Comparison of ENCODE assay signal across 1 cellular context in the genomic region with DNA sequence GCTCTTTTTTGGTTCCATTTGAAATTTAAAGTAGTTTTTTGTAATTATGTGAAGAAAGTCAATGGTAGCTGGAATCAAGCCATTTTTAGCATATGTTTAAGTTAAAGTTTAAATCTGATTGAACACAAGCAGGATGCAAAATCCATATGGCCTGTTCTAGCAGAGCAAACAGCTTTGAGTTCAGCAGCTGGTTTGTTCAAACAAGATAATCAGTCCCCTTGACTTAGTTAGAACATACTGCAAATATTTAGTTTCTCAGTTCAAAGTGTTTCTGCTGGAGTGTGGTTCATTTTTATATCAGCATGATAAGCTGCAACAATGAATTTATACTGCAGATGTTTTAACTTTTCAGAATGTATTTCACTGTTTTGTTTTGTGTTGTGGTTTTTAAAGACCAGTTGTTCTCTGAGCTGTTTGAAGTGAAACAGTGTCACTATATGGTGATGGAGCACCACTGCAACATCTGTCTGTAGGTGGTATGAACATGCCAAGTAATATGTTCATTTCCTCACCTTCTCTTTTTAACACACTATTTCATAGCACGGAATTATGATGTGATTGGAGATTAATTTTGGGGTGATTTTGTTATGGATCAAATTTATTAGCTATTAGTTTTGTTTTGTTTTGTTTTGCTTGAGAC.
A peak's percentile ranks its signal among the peaks of the same experiment; 100 is the strongest.
TF ChIP-seq lines count a peak whose summit lies in the region.

No MANE protein-coding gene starts in this region.

TF ChIP-seq in HepG2, 621 proteins besides CTCF, POLR2A, EP300 and RAD21 (continued from another document and continues in another):
- TF ChIP-seq ZNF766 (CRISPR knock-in tag; IDR thresholded peaks at IDR 0.05; ENCODE audit: borderline replicate concordance) (no peak), ZFX (CRISPR knock-in tag; IDR thresholded peaks at IDR 0.05; ENCODE audit: low read depth) (no peak), HDAC2 (CRISPR knock-in tag; IDR thresholded peaks at IDR 0.05) (peak; percentile 87), NR2F6 (IDR thresholded peaks at IDR 0.05) (0 out of 2 replicates have a peak, but pooled peaks have one; percentile 23), NR2F6 (CRISPR knock-in tag; IDR thresholded peaks at IDR 0.05) (peak; percentile 23; the same call in 1 of the 2 replicates), ZNF616 (CRISPR knock-in tag; IDR thresholded peaks at IDR 0.05; ENCODE audit: low read depth) (no peak), JUND (CRISPR knock-in tag; IDR thresholded peaks at IDR 0.05) (no peak), HDAC6 (IDR thresholded peaks at IDR 0.05; ENCODE audit: low read depth, low read length) (no peak), ZMAT3 (CRISPR knock-in tag; conservative IDR thresholded peaks at IDR 0.05) (no peak), PPARG (CRISPR knock-in tag; conservative IDR thresholded peaks at IDR 0.05) (peak; percentile 84), FOXJ3 (CRISPR knock-in tag; IDR thresholded peaks at IDR 0.05; ENCODE audit: borderline replicate concordance) (peak; percentile 83; the same call in 1 of the 2 replicates), ZFYVE20 (CRISPR knock-in tag; IDR thresholded peaks at IDR 0.05; ENCODE audit: borderline replicate concordance, low read depth) (no peak), ZSCAN29 (CRISPR knock-in tag; conservative IDR thresholded peaks at IDR 0.05) (0 out of 2 replicates have a peak, but pooled peaks have one; percentile 53), ZBTB20 (CRISPR knock-in tag; IDR thresholded peaks at IDR 0.05; ENCODE audit: borderline replicate concordance, low read depth) (peak; percentile 100), ZNF30 (CRISPR knock-in tag; IDR thresholded peaks at IDR 0.05) (no peak), ZNF484 (CRISPR knock-in tag; IDR thresholded peaks at IDR 0.05; ENCODE audit: borderline replicate concordance, low read depth) (no peak), ZNF605 (CRISPR knock-in tag; IDR thresholded peaks at IDR 0.05) (no peak), NR3C1 (CRISPR knock-in tag; IDR thresholded peaks at IDR 0.05) (no peak), ZNF12 (CRISPR knock-in tag; IDR thresholded peaks at IDR 0.05) (no peak), SOX13 (IDR thresholded peaks at IDR 0.05) (no peak), SOX13 (CRISPR knock-in tag; conservative IDR thresholded peaks at IDR 0.05 in 1 of 2, IDR thresholded peaks at IDR 0.05 in 1 of 2) (peak in 1 of 2 experiments; percentile 83; a peak in 2 of 4 replicates), ZSCAN9 (CRISPR knock-in tag; IDR thresholded peaks at IDR 0.05; ENCODE audit: borderline replicate concordance) (no peak), KMT2B (CRISPR knock-in tag; IDR thresholded peaks at IDR 0.05) (no peak)
- TF ChIP-seq, protein P1, sequence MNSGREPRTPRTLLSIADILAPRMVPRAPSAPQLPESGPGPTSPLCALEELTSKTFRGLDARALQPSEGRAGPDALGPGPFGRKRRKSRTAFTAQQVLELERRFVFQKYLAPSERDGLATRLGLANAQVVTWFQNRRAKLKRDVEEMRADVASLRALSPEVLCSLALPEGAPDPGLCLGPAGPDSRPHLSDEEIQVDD (CRISPR knock-in tag; IDR thresholded peaks at IDR 0.05; ENCODE audit: borderline replicate concordance): no peak
- TF ChIP-seq, protein P2, sequence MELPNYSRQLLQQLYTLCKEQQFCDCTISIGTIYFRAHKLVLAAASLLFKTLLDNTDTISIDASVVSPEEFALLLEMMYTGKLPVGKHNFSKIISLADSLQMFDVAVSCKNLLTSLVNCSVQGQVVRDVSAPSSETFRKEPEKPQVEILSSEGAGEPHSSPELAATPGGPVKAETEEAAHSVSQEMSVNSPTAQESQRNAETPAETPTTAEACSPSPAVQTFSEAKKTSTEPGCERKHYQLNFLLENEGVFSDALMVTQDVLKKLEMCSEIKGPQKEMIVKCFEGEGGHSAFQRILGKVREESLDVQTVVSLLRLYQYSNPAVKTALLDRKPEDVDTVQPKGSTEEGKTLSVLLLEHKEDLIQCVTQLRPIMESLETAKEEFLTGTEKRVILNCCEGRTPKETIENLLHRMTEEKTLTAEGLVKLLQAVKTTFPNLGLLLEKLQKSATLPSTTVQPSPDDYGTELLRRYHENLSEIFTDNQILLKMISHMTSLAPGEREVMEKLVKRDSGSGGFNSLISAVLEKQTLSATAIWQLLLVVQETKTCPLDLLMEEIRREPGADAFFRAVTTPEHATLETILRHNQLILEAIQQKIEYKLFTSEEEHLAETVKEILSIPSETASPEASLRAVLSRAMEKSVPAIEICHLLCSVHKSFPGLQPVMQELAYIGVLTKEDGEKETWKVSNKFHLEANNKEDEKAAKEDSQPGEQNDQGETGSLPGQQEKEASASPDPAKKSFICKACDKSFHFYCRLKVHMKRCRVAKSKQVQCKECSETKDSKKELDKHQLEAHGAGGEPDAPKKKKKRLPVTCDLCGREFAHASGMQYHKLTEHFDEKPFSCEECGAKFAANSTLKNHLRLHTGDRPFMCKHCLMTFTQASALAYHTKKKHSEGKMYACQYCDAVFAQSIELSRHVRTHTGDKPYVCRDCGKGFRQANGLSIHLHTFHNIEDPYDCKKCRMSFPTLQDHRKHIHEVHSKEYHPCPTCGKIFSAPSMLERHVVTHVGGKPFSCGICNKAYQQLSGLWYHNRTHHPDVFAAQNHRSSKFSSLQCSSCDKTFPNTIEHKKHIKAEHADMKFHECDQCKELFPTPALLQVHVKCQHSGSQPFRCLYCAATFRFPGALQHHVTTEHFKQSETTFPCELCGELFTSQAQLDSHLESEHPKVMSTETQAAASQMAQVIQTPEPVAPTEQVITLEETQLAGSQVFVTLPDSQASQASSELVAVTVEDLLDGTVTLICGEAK (IDR thresholded peaks at IDR 0.05): no peak
- TF ChIP-seq, protein P2 (CRISPR knock-in tag; IDR thresholded peaks at IDR 0.05): no peak
- TF ChIP-seq, protein P3, sequence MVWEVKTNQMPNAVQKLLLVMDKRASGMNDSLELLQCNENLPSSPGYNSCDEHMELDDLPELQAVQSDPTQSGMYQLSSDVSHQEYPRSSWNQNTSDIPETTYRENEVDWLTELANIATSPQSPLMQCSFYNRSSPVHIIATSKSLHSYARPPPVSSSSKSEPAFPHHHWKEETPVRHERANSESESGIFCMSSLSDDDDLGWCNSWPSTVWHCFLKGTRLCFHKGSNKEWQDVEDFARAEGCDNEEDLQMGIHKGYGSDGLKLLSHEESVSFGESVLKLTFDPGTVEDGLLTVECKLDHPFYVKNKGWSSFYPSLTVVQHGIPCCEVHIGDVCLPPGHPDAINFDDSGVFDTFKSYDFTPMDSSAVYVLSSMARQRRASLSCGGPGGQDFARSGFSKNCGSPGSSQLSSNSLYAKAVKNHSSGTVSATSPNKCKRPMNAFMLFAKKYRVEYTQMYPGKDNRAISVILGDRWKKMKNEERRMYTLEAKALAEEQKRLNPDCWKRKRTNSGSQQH (CRISPR knock-in tag; IDR thresholded peaks at IDR 0.05; ENCODE audit: low read depth): no peak
- TF ChIP-seq, protein P4, sequence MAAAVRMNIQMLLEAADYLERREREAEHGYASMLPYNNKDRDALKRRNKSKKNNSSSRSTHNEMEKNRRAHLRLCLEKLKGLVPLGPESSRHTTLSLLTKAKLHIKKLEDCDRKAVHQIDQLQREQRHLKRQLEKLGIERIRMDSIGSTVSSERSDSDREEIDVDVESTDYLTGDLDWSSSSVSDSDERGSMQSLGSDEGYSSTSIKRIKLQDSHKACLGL (CRISPR knock-in tag; IDR thresholded peaks at IDR 0.05): no peak
- TF ChIP-seq, protein P5, sequence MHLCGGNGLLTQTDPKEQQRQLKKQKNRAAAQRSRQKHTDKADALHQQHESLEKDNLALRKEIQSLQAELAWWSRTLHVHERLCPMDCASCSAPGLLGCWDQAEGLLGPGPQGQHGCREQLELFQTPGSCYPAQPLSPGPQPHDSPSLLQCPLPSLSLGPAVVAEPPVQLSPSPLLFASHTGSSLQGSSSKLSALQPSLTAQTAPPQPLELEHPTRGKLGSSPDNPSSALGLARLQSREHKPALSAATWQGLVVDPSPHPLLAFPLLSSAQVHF (CRISPR knock-in tag; IDR thresholded peaks at IDR 0.05): no peak
- TF ChIP-seq, protein P6, sequence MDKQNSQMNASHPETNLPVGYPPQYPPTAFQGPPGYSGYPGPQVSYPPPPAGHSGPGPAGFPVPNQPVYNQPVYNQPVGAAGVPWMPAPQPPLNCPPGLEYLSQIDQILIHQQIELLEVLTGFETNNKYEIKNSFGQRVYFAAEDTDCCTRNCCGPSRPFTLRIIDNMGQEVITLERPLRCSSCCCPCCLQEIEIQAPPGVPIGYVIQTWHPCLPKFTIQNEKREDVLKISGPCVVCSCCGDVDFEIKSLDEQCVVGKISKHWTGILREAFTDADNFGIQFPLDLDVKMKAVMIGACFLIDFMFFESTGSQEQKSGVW (CRISPR knock-in tag; IDR thresholded peaks at IDR 0.05; ENCODE audit: borderline replicate concordance): no peak
- TF ChIP-seq, protein P7, sequence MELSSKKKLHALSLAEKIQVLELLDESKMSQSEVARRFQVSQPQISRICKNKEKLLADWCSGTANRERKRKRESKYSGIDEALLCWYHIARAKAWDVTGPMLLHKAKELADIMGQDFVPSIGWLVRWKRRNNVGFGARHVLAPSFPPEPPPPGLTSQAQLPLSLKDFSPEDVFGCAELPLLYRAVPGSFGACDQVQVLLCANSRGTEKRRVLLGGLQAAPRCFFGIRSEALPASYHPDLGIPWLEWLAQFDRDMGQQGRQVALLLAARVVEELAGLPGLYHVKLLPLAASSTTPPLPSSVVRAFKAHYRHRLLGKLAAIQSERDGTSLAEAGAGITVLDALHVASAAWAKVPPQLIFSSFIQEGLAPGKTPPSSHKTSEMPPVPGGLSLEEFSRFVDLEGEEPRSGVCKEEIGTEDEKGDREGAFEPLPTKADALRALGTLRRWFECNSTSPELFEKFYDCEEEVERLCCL (CRISPR knock-in tag; IDR thresholded peaks at IDR 0.05; ENCODE audit: borderline replicate concordance): no peak
- TF ChIP-seq, protein P8, sequence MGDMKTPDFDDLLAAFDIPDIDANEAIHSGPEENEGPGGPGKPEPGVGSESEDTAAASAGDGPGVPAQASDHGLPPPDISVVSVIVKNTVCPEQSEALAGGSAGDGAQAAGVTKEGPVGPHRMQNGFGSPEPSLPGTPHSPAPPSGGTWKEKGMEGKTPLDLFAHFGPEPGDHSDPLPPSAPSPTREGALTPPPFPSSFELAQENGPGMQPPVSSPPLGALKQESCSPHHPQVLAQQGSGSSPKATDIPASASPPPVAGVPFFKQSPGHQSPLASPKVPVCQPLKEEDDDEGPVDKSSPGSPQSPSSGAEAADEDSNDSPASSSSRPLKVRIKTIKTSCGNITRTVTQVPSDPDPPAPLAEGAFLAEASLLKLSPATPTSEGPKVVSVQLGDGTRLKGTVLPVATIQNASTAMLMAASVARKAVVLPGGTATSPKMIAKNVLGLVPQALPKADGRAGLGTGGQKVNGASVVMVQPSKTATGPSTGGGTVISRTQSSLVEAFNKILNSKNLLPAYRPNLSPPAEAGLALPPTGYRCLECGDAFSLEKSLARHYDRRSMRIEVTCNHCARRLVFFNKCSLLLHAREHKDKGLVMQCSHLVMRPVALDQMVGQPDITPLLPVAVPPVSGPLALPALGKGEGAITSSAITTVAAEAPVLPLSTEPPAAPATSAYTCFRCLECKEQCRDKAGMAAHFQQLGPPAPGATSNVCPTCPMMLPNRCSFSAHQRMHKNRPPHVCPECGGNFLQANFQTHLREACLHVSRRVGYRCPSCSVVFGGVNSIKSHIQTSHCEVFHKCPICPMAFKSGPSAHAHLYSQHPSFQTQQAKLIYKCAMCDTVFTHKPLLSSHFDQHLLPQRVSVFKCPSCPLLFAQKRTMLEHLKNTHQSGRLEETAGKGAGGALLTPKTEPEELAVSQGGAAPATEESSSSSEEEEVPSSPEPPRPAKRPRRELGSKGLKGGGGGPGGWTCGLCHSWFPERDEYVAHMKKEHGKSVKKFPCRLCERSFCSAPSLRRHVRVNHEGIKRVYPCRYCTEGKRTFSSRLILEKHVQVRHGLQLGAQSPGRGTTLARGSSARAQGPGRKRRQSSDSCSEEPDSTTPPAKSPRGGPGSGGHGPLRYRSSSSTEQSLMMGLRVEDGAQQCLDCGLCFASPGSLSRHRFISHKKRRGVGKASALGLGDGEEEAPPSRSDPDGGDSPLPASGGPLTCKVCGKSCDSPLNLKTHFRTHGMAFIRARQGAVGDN (CRISPR knock-in tag; IDR thresholded peaks at IDR 0.05): no peak
- TF ChIP-seq, protein P9, sequence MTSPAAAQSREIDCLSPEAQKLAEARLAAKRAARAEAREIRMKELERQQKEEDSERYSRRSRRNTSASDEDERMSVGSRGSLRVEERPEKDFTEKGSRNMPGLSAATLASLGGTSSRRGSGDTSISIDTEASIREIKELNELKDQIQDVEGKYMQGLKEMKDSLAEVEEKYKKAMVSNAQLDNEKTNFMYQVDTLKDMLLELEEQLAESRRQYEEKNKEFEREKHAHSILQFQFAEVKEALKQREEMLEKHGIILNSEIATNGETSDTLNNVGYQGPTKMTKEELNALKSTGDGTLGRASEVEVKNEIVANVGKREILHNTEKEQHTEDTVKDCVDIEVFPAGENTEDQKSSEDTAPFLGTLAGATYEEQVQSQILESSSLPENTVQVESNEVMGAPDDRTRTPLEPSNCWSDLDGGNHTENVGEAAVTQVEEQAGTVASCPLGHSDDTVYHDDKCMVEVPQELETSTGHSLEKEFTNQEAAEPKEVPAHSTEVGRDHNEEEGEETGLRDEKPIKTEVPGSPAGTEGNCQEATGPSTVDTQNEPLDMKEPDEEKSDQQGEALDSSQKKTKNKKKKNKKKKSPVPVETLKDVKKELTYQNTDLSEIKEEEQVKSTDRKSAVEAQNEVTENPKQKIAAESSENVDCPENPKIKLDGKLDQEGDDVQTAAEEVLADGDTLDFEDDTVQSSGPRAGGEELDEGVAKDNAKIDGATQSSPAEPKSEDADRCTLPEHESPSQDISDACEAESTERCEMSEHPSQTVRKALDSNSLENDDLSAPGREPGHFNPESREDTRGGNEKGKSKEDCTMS (CRISPR knock-in tag; conservative IDR thresholded peaks at IDR 0.05): no peak
